Comparison of ENCODE assay signal across 1 cellular context in genomic region chr2:217827430-217828201, GRCh38.
TF ChIP-seq lines count a peak whose summit lies in the region.

No MANE protein-coding gene starts in this region.

TF ChIP-seq in K562, 482 proteins besides CTCF, POLR2A, EP300 and RAD21 (continued from another document):
- TF ChIP-seq FOXP4 (CRISPR knock-in tag; IDR thresholded peaks at IDR 0.05; ENCODE audit: borderline replicate concordance) (no peak), BMI1 (IDR thresholded peaks at IDR 0.05; ENCODE audit: low read length) (no peak), ESRRB (CRISPR knock-in tag; IDR thresholded peaks at IDR 0.05; ENCODE audit: borderline replicate concordance) (no peak), RBM14 (IDR thresholded peaks at IDR 0.05; ENCODE audit: borderline replicate concordance, insufficient read depth, low read depth, low read length) (no peak), DEAF1 (CRISPR knock-in tag; IDR thresholded peaks at IDR 0.05) (no peak), EHMT2 (IDR thresholded peaks at IDR 0.05) (no peak), SIX5 (IDR thresholded peaks at IDR 0.05; ENCODE audit: borderline replicate concordance in 1 of 2, insufficient read depth in 1 of 2, low read depth in 1 of 2, low read length in 2 of 2) (no peak), SMARCA5 (IDR thresholded peaks at IDR 0.05) (no peak), ZFP36 (IDR thresholded peaks at IDR 0.05; ENCODE audit: low read depth, low read length, partially characterized antibody) (no peak), ZNF398 (CRISPR knock-in tag; IDR thresholded peaks at IDR 0.05) (no peak), ZFP30 (CRISPR knock-in tag; IDR thresholded peaks at IDR 0.05; ENCODE audit: borderline replicate concordance) (no peak), NR2C1 (IDR thresholded peaks at IDR 0.05) (0 out of 2 replicates have a peak, but pooled peaks have one; percentile 42), NR2C1 (tag; IDR thresholded peaks at IDR 0.05) (peak; percentile 27; the same call in 1 of the 2 replicates), CHAMP1 (IDR thresholded peaks at IDR 0.05) (no peak)
- TF ChIP-seq, protein P1, sequence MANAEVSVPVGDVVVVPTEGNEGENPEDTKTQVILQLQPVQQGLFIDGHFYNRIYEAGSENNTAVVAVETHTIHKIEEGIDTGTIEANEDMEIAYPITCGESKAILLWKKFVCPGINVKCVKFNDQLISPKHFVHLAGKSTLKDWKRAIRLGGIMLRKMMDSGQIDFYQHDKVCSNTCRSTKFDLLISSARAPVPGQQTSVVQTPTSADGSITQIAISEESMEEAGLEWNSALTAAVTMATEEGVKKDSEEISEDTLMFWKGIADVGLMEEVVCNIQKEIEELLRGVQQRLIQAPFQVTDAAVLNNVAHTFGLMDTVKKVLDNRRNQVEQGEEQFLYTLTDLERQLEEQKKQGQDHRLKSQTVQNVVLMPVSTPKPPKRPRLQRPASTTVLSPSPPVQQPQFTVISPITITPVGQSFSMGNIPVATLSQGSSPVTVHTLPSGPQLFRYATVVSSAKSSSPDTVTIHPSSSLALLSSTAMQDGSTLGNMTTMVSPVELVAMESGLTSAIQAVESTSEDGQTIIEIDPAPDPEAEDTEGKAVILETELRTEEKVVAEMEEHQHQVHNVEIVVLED (CRISPR knock-in tag; IDR thresholded peaks at IDR 0.05) = no peak
